20 cellular contexts compared by ENCODE assay signal in the genomic region with DNA sequence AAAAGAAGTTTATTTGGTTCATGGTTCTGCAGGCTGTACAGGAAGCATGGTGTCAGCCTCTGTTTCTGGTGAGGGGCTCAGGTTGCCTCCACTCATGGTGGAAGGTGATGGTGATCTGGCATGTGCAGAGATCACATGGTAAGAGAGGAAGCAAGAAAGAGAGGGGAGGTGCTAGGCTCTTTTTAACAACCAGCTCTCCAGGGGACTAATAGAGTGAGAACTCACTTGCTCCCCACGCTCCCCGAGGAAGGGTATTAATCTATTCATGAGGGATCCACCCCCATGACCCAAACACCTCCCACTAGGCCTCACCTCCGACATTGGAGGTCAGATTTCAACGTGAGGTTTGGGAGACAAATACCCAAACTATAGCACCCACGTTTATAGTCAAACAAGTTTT. TPM values are rescaled to one million over a fixed set of nuclear protein-coding genes. Genes with fewer than 3 reads are reported as not detected.
DNase-seq lines count a peak whose midpoint lies in the region; ATAC-seq, FAIRE-seq and TF ChIP-seq lines count a peak whose summit lies in the region.
"Had no signal": no experiment of that assay in that cellular context is flagged by ENCODE, and none has a peak within 500 bp of the region (broad histone marks: within the 10 kb centered on the region; RNA-seq: fewer than 3 reads in every experiment).

No MANE protein-coding gene starts in this region.

- no peak overlapping the region for H2BK5ac ChIP-seq in mesendoderm (ENCODE audit: low read length)

- BruUV-seq in PC-3 (replicated peaks; lab: Mats Ljungman, UMichigan): no TSS peak

- H3K27me3 ChIP-seq in mesendoderm (ENCODE audit: insufficient read depth, low read length, poor library complexity) (no peaks in the 10 kb centered on the region), PC-3 (ENCODE audit: low read length) (no peaks in the 10 kb centered on the region), pancreas (no peaks in the 10 kb centered on the region)
- H3K27me3 ChIP-seq: BE2C had no signal

- no CpG with 5 or more reads among the region's 5 CpGs for WGBS in mesendoderm (ENCODE audit: extremely low coverage, insufficient coverage, low lambda C conversion rate)
- WGBS in pancreas, 2 donors: 74 to 77% methylated on average over 5 of the region's 5 CpGs

- no peak overlapping the region for H2BK15ac ChIP-seq in mesendoderm (replicated peaks; ENCODE audit: low read depth)

- H3K4me2 ChIP-seq in mesendoderm (ENCODE audit: low read length): no peak overlapping the region
- no peak overlapping the region for H3K4me2 ChIP-seq in PC-3 (ENCODE audit: low read length)

- TF ChIP-seq CTCF in HFFc6 (IDR thresholded peaks at IDR 0.05): no peak
- no peak for TF ChIP-seq CTCF in activated B cell treated with CpG ODN at 0.5 μM for 24 hours (IDR thresholded peaks at IDR 0.05)
- TF ChIP-seq CTCF in PC-3 (conservative IDR thresholded peaks at IDR 0.05; ENCODE audit: low read depth, low read length): no peak
- TF ChIP-seq CTCF in pancreas (IDR thresholded peaks at IDR 0.05): no peak

- no peak overlapping the region for H3K18ac ChIP-seq in mesendoderm (ENCODE audit: low read length)

- H4K20me1 ChIP-seq in PC-3 (ENCODE audit: low read length): no peaks in the 10 kb centered on the region

- no peak overlapping the region for H3K4ac ChIP-seq in mesendoderm (ENCODE audit: low read depth, low read length)

- H3K36me3 ChIP-seq in mesendoderm (ENCODE audit: control insufficient read depth, insufficient read depth, low read length): no peaks in the 10 kb centered on the region
- no peaks in the 10 kb centered on the region for H3K36me3 ChIP-seq in PC-3 (ENCODE audit: low read depth, low read length)
- H3K36me3 ChIP-seq in pancreas: no peaks in the 10 kb centered on the region
- H3K36me3 ChIP-seq: BE2C had no signal

- H3K79me2 ChIP-seq in mesendoderm (ENCODE audit: control insufficient read depth, insufficient read depth, low read length): no peaks in the 10 kb centered on the region
- H3K79me2 ChIP-seq in PC-3 (ENCODE audit: low read length): no peaks in the 10 kb centered on the region

- H3K56ac ChIP-seq in mesendoderm (ENCODE audit: low read length): no peak overlapping the region

- no peak overlapping the region for H2AK5ac ChIP-seq in mesendoderm (ENCODE audit: low read length)

- no peak overlapping the region for H4K5ac ChIP-seq in mesendoderm (ENCODE audit: low read length)

- peaks cover 13% of the 10 kb centered on the region for H3K36me3 Mint-ChIP-seq in activated naive CD4-positive, alpha-beta T cell treated with anti-CD3 and anti-CD28 coated beads, Interleukin-2, amount 50 U/mL, for 24 hours
- H3K36me3 Mint-ChIP-seq in HFFc6 (ENCODE audit: low read depth) (no peaks in the 10 kb centered on the region), activated B cell treated with CpG ODN at 0.5 μM for 24 hours (ENCODE audit: low read depth) (peaks cover 12% of the 10 kb centered on the region)

- H3K4me1 Mint-ChIP-seq in activated naive CD4-positive, alpha-beta T cell treated with anti-CD3 and anti-CD28 coated beads, Interleukin-2, amount 50 U/mL, for 24 hours: peaks cover 33% of the 10 kb centered on the region
- H3K4me1 Mint-ChIP-seq in HFFc6 (ENCODE audit: low read depth) (peaks cover 18% of the 10 kb centered on the region), activated B cell treated with CpG ODN at 0.5 μM for 24 hours (peaks cover 27% of the 10 kb centered on the region)

- no peak for FAIRE-seq in pancreas (lab: Jason Lieb, UNC)
- FAIRE-seq: GM12891, HTR-8/SVneo had no signal

- H3F3A ChIP-seq in PC-3 (ENCODE audit: low read length, unreplicated experiment): no peaks in the 10 kb centered on the region

- ATAC-seq in activated B cell treated with CpG ODN at 0.5 μM for 24 hours (ENCODE audit: low read depth) (no peak), PC-3 (no peak), pancreas (no peak)

- peaks cover 11% of the 10 kb centered on the region for H3K9me3 Mint-ChIP-seq in activated naive CD4-positive, alpha-beta T cell treated with anti-CD3 and anti-CD28 coated beads, Interleukin-2, amount 50 U/mL, for 24 hours
- no peaks in the 10 kb centered on the region for H3K9me3 Mint-ChIP-seq in HFFc6
- H3K9me3 Mint-ChIP-seq in activated B cell treated with CpG ODN at 0.5 μM for 24 hours: peaks cover 3% of the 10 kb centered on the region
- H3K9me3 Mint-ChIP-seq: IgD-negative memory B cell had no signal

- peaks cover 6% of the 10 kb centered on the region for H3K79me1 ChIP-seq in mesendoderm (ENCODE audit: low read length)

- H3K23ac ChIP-seq in mesendoderm (ENCODE audit: low read length): no peak overlapping the region

- H3K27ac Mint-ChIP-seq in activated naive CD4-positive, alpha-beta T cell treated with anti-CD3 and anti-CD28 coated beads, Interleukin-2, amount 50 U/mL, for 24 hours: peak overlapping the region; percentile 63
- peak overlapping the region; percentile 72; the same call in 1 of the 2 replicates for H3K27ac Mint-ChIP-seq in HFFc6
- peak overlapping the region; percentile 46 for H3K27ac Mint-ChIP-seq in activated B cell treated with CpG ODN at 0.5 μM for 24 hours
- H3K27ac Mint-ChIP-seq: IgD-negative memory B cell had no signal

- POLR2A ChIA-PET in activated B cell treated with CpG ODN at 0.5 μM for 24 hours (lab: Charles Lee) (no interaction called here), PC-3 (lab: Charles Lee; ENCODE audit: unreplicated experiment) (no interaction called here)

- H3K9ac ChIP-seq in mesendoderm (ENCODE audit: low read length): no peak overlapping the region
- H3K9ac ChIP-seq in PC-3 (ENCODE audit: low read length): no peak overlapping the region

- no peaks in the 10 kb centered on the region for H3K9me2 ChIP-seq in PC-3 (replicated peaks; ENCODE audit: low read length)

- intact Hi-C loops in activated B cell treated with CpG ODN at 0.5 μM for 24 hours (cut with micrococcal nuclease) (no loop called here), PC-3 (cut with micrococcal nuclease) (no loop called here), pancreas (cut with DNase I) (no loop called here)

- CTCF ChIA-PET in activated B cell treated with CpG ODN at 0.5 μM for 24 hours (lab: Charles Lee): no interaction called here
- CTCF ChIA-PET in PC-3 (lab: Charles Lee): no interaction called here

- H3K4me1 ChIP-seq in mesendoderm (ENCODE audit: control insufficient read depth, low read depth, low read length): peaks cover 13% of the 10 kb centered on the region
- no peaks in the 10 kb centered on the region for H3K4me1 ChIP-seq in PC-3 (ENCODE audit: insufficient read depth, low read length)
- H3K4me1 ChIP-seq in pancreas: no peaks in the 10 kb centered on the region
- H3K4me1 ChIP-seq: BE2C had no signal

- no peaks in the 10 kb centered on the region for H3K27me3 Mint-ChIP-seq in activated naive CD4-positive, alpha-beta T cell treated with anti-CD3 and anti-CD28 coated beads, Interleukin-2, amount 50 U/mL, for 24 hours
- H3K27me3 Mint-ChIP-seq in HFFc6 (ENCODE audit: insufficient read depth): no peaks in the 10 kb centered on the region
- H3K27me3 Mint-ChIP-seq in activated B cell treated with CpG ODN at 0.5 μM for 24 hours: no peaks in the 10 kb centered on the region
- H3K27me3 Mint-ChIP-seq: CD4-positive, alpha-beta memory T cell; IgD-negative memory B cell had no signal

- no peak overlapping the region for H4K8ac ChIP-seq in mesendoderm (ENCODE audit: low read depth, low read length)

- no peak overlapping the region for H2BK120ac ChIP-seq in mesendoderm (ENCODE audit: low read depth, low read length)

- H3K4me3 Mint-ChIP-seq in activated naive CD4-positive, alpha-beta T cell treated with anti-CD3 and anti-CD28 coated beads, Interleukin-2, amount 50 U/mL, for 24 hours: no peak overlapping the region
- H3K4me3 Mint-ChIP-seq in HFFc6: peak overlapping the region; percentile 43; the same call in 1 of the 2 replicates
- H3K4me3 Mint-ChIP-seq in activated B cell treated with CpG ODN at 0.5 μM for 24 hours: no peak overlapping the region

- H3K9me3 ChIP-seq in PC-3 (ENCODE audit: low read length): no peaks in the 10 kb centered on the region
- no peaks in the 10 kb centered on the region for H3K9me3 ChIP-seq in pancreas
- H3K9me3 ChIP-seq: BE2C had no signal

- H3K4me3 ChIP-seq in mesendoderm (ENCODE audit: low read length) (no peak overlapping the region), PC-3 (ENCODE audit: low read length) (no peak overlapping the region), pancreas (no peak overlapping the region)

- no peak overlapping the region for H2AFZ ChIP-seq in PC-3 (ENCODE audit: low read length)

- H3K27ac ChIP-seq in mesendoderm (ENCODE audit: low read depth, low read length) (no peak overlapping the region), PC-3 (ENCODE audit: low read length) (no peak overlapping the region), pancreas (no peak overlapping the region)

- no peak for DNase-seq in activated naive CD4-positive, alpha-beta T cell treated with Interleukin-2 at 50 U/mL for 16 hours
- DNase-seq in HFFc6 (no peak), activated B cell treated with CpG ODN at 0.5 μM for 24 hours (no peak), mesendoderm (peak; percentile 72), PC-3 (no peak), DMS 273 treated with DMSO at 0.1 percent for 48 hours (lab: John Stamatoyannopoulos, UW) (no peak), pancreas (no peak)
- DNase-seq: 8988T, BE2C, MM.1S, NCI-H1092, NCI-H1436 treated with DMSO at 0.1 percent for 48 hours had no signal

RNA-seq across cellular contexts. Expression of a gene that starts 4.0 kb away (rescaled TPM):
- total RNA-seq in HFFc6 (2021; fragmentation: NEBNext Ultra II Directional; extraction: Animal tissue kit (Norgen Biotek cat#: 25700)): not detected
- total RNA-seq in activated B cell treated with CpG ODN at 0.5 μM for 24 hours (not detected in 2 replicates), PC-3 (2014; rRNA removed) (0.04 TPM in 1 of 2 replicates, not detected in the other), pancreas (not detected)
- polyA plus RNA-seq in mesendoderm (2013, experiment 1 of 2): 0.35 TPM
- polyA plus RNA-seq in mesendoderm (2013, experiment 2 of 2): 0.36 TPM
- not detected for polyA plus RNA-seq in pancreas
- total RNA-seq: CD4-positive, alpha-beta memory T cell; H4; LHCN-M2 had no signal
- polyA plus RNA-seq: AG04450, IgD-negative memory B cell had no signal

RNA-seq across cellular contexts. Expression of a gene that starts 10.6 kb away (rescaled TPM):
- 1 to 10 TPM; 3.3 to 6.2 (median 4.8) TPM for total RNA-seq in HFFc6 (2021; fragmentation: NEBNext Ultra II Directional; extraction: Animal tissue kit (Norgen Biotek cat#: 25700))
- total RNA-seq in activated B cell treated with CpG ODN at 0.5 μM for 24 hours: 11.1 and 14.4 TPM in 2 replicates
- 6.7 TPM for polyA plus RNA-seq in mesendoderm (2013, experiment 1 of 2)
- polyA plus RNA-seq in mesendoderm (2013, experiment 2 of 2): 6.3 TPM
- 3.4 and 5.0 TPM in 2 replicates for total RNA-seq in PC-3 (2014; rRNA removed)
- 1 to 10 TPM; 2.7 to 6.4 (median 4.3) TPM for total RNA-seq in pancreas
- polyA plus RNA-seq in pancreas: 1 to 10 TPM; 3.2 to 4.1 TPM

RNA-seq across cellular contexts. Expression of a gene that starts 11.6 kb away (rescaled TPM):
- total RNA-seq in HFFc6 (2021; fragmentation: NEBNext Ultra II Directional; extraction: Animal tissue kit (Norgen Biotek cat#: 25700)): under 1 TPM; 0.14 to 0.43 (median 0.40) TPM
- total RNA-seq in activated B cell treated with CpG ODN at 0.5 μM for 24 hours (5.7 and 6.8 TPM in 2 replicates), PC-3 (2014; rRNA removed) (0.62 and 0.69 TPM in 2 replicates), pancreas (1 to 10 TPM in 4 of 6 donors, under 1 TPM in 2; 0.46 to 2.0 (median 1.4) TPM)
- 0.70 TPM for polyA plus RNA-seq in mesendoderm (2013, experiment 1 of 2)
- polyA plus RNA-seq in mesendoderm (2013, experiment 2 of 2): 0.78 TPM
- 1 to 10 TPM; 3.3 to 6.2 TPM for polyA plus RNA-seq in pancreas
